Comparison of ENCODE assay signal across 9 cellular contexts in genomic region chr13:79782541-79783216, GRCh38.
DNase-seq lines count a peak whose midpoint lies in the region; ATAC-seq and TF ChIP-seq lines count a peak whose summit lies in the region.
"Had no signal": no experiment of that assay in that cellular context is flagged by ENCODE, and none has a peak within 500 bp of the region (broad histone marks: within the 10 kb centered on the region; RNA-seq: fewer than 3 reads in every experiment).

No MANE protein-coding gene starts in this region.

- no peak overlapping the region for H3K4me3 ChIP-seq in lung

- ATAC-seq in lung (ENCODE audit: insufficient read depth, low FRiP score) = peak; percentile 67
- ATAC-seq in GM21786 (IDR thresholded peaks at IDR 0.05; ENCODE audit: unreplicated experiment) = no peak
- no peak for ATAC-seq in GM21367 (IDR thresholded peaks at IDR 0.05; ENCODE audit: unreplicated experiment)

- DNase-seq in COLO668 (lab: John Stamatoyannopoulos, UW; ENCODE audit: unreplicated experiment) (peak; percentile 99), NCI-H2196 (lab: John Stamatoyannopoulos, UW; ENCODE audit: unreplicated experiment) (peak; percentile 51), dermis blood vessel endothelial cell (peak; percentile 90), lung (ENCODE audit: low spot score) (peak; percentile 68), AML-193 (lab: John Stamatoyannopoulos, UW) (no peak), cerebellar nuclear complex (lab: John Stamatoyannopoulos, UW) (no peak)

- no peaks in the 10 kb centered on the region for H3K4me1 ChIP-seq in lung (ENCODE audit: control insufficient read depth in 2 of 2, insufficient read depth in 2 of 2, low read length in 2 of 2)
- H3K4me1 ChIP-seq: parathyroid adenoma had no signal

- 43 to 57% methylated on average over 14 of the region's 14 CpGs for WGBS in lung, 2 donors

- H3K9me3 ChIP-seq in lung (ENCODE audit: control insufficient read depth in 2 of 2, insufficient read depth in 1 of 2, low read length in 1 of 2) = no peaks in the 10 kb centered on the region

- TF ChIP-seq CTCF in lung (IDR thresholded peaks at IDR 0.05; ENCODE audit: control extremely low read depth, extremely low read depth) = no peak

- no peaks in the 10 kb centered on the region for H3K27me3 ChIP-seq in lung (ENCODE audit: control insufficient read depth, insufficient read depth)

- H3K36me3 ChIP-seq in lung (ENCODE audit: control insufficient read depth in 2 of 2, insufficient read depth in 2 of 2, low read length in 2 of 2) = no peaks in the 10 kb centered on the region

- peak overlapping the region in 1 of 2 donors; percentile 49 for H3K27ac ChIP-seq in lung (ENCODE audit: low read depth in 1 of 2, low read length in 1 of 2)
- H3K27ac ChIP-seq: parathyroid adenoma had no signal

Comparison
In these comparisons a context has a peak if more than half of its experiments do, and no peak if none do; other contexts are left out.
1. DNase-seq: peak in COLO668 (single experiment), NCI-H2196 (single experiment), dermis blood vessel endothelial cell (single experiment) and lung (single experiment); none in AML-193 (0 of 2) and cerebellar nuclear complex (0 of 2).